9 cellular contexts compared by ENCODE assay signal in genomic region chr18:58649966-58650816, GRCh38. TPM values are rescaled to one million over a fixed set of nuclear protein-coding genes. Genes with fewer than 3 reads are reported as not detected.
DNase-seq lines count a peak whose midpoint lies in the region; ATAC-seq and TF ChIP-seq lines count a peak whose summit lies in the region.
"Had no signal": no experiment of that assay in that cellular context is flagged by ENCODE, and none has a peak within 500 bp of the region (broad histone marks: within the 10 kb centered on the region; RNA-seq: fewer than 3 reads in every experiment).

No MANE protein-coding gene starts in this region.

- no peak for TF ChIP-seq CTCF in AG10803 (conservative IDR thresholded peaks at IDR 0.05; ENCODE audit: low read length)
- TF ChIP-seq CTCF in activated CD8-positive, alpha-beta T cell treated with anti-CD3 and anti-CD28 coated beads for 36 hours (IDR thresholded peaks at IDR 0.05) = no peak

- ATAC-seq in GM19023 (IDR thresholded peaks at IDR 0.05; ENCODE audit: unreplicated experiment) (peak; percentile 77), HG03097 (IDR thresholded peaks at IDR 0.05; ENCODE audit: low FRiP score, unreplicated experiment) (peak; percentile 81)
- peak; percentile 92 for ATAC-seq in activated CD8-positive, alpha-beta T cell treated with anti-CD3 and anti-CD28 coated beads for 36 hours

- POLR2A ChIA-PET in activated CD8-positive, alpha-beta T cell treated with anti-CD3 and anti-CD28 coated beads for 36 hours (lab: Charles Lee) = interaction anchor here (1.1 kb wide), 2 partner anchors 11 to 21 kb away, joined by 3 read pairs; partner anchors contain the start of gene ALPK2

- peak; percentile 72 for DNase-seq in AG10803 (ENCODE audit: low read depth)
- peak; percentile 59 for DNase-seq in activated CD8-positive, alpha-beta T cell treated with anti-CD3 and anti-CD28 coated beads for 36 hours
- DNase-seq in epidermal melanocyte (ENCODE audit: insufficient read length, low spot score) = no peak
- no peak for DNase-seq in NCI-H1694 treated with DMSO at 0.1 percent for 48 hours (lab: John Stamatoyannopoulos, UW)
- DNase-seq in activated CD8-positive, alpha-beta memory T cell treated with anti-CD3 and anti-CD28 coated beads, Interleukin-2, amount 50 U/mL, for 48 hours = no peak
- no peak for DNase-seq in NCI-H1048 (lab: John Stamatoyannopoulos, UW)
- DNase-seq: activated T-cell treated with anti-CD3 and anti-CD28 coated beads for 4 hours had no signal

- peaks cover 16% of the 10 kb centered on the region for H3K9me3 Mint-ChIP-seq in activated CD8-positive, alpha-beta T cell treated with anti-CD3 and anti-CD28 coated beads for 36 hours

- intact Hi-C loops in activated CD8-positive, alpha-beta T cell treated with anti-CD3 and anti-CD28 coated beads for 36 hours (cut with micrococcal nuclease) = loop anchor here (5.0 kb wide), 1 partner anchor 33 kb away; no protein-coding TSS in a partner anchor

- H3K4me3 Mint-ChIP-seq in activated CD8-positive, alpha-beta T cell treated with anti-CD3 and anti-CD28 coated beads for 36 hours = no peak overlapping the region

- CTCF ChIA-PET in activated CD8-positive, alpha-beta T cell treated with anti-CD3 and anti-CD28 coated beads for 36 hours (lab: Charles Lee) = interaction anchor here (0.9 to 1.4 kb wide), 2 partner anchors 9 to 114 kb away, joined by 3 to 6 read pairs; no protein-coding TSS in a partner anchor

- H3K27ac Mint-ChIP-seq in activated CD8-positive, alpha-beta T cell treated with anti-CD3 and anti-CD28 coated beads for 36 hours = no peak overlapping the region

- peaks cover 45% of the 10 kb centered on the region for H3K4me1 Mint-ChIP-seq in activated CD8-positive, alpha-beta T cell treated with anti-CD3 and anti-CD28 coated beads for 36 hours (ENCODE audit: low read depth)

- H3K36me3 Mint-ChIP-seq in activated CD8-positive, alpha-beta T cell treated with anti-CD3 and anti-CD28 coated beads for 36 hours (ENCODE audit: low read depth) = peaks cover 7% of the 10 kb centered on the region

- H3K4me3 ChIP-seq in AG10803 (ENCODE audit: low read length) = no peak overlapping the region

- no peaks in the 10 kb centered on the region for H3K27me3 Mint-ChIP-seq in activated CD8-positive, alpha-beta T cell treated with anti-CD3 and anti-CD28 coated beads for 36 hours

RNA-seq across cellular contexts. Expression of gene MALT1, which starts 21.1 kb away (rescaled TPM):
- total RNA-seq in activated CD8-positive, alpha-beta T cell treated with anti-CD3 and anti-CD28 coated beads for 36 hours = 10 to 100 TPM; 57.8 to 67.5 TPM

RNA-seq across cellular contexts. Expression of gene ALPK2, which starts 21.3 kb away (rescaled TPM):
- under 1 TPM; 0.34 to 0.59 TPM for total RNA-seq in activated CD8-positive, alpha-beta T cell treated with anti-CD3 and anti-CD28 coated beads for 36 hours

Comparison
In these comparisons a context has a peak if more than half of its experiments do, and no peak if none do; other contexts are left out.
1. DNase-seq: peak in AG10803 (single experiment) and activated CD8-positive, alpha-beta T cell treated with anti-CD3 and anti-CD28 coated beads for 36 hours (single experiment); none in epidermal melanocyte (single experiment), NCI-H1694 treated with DMSO at 0.1 percent for 48 hours (single experiment), activated CD8-positive, alpha-beta memory T cell treated with anti-CD3 and anti-CD28 coated beads, Interleukin-2, amount 50 U/mL, for 48 hours (single experiment) and NCI-H1048 (single experiment).
2. Peak in every context shown above with its lines, with median percentiles within 50 percentile points of each other: ATAC-seq.